ENCODE assay signal across 8 cellular contexts in the genomic region with DNA sequence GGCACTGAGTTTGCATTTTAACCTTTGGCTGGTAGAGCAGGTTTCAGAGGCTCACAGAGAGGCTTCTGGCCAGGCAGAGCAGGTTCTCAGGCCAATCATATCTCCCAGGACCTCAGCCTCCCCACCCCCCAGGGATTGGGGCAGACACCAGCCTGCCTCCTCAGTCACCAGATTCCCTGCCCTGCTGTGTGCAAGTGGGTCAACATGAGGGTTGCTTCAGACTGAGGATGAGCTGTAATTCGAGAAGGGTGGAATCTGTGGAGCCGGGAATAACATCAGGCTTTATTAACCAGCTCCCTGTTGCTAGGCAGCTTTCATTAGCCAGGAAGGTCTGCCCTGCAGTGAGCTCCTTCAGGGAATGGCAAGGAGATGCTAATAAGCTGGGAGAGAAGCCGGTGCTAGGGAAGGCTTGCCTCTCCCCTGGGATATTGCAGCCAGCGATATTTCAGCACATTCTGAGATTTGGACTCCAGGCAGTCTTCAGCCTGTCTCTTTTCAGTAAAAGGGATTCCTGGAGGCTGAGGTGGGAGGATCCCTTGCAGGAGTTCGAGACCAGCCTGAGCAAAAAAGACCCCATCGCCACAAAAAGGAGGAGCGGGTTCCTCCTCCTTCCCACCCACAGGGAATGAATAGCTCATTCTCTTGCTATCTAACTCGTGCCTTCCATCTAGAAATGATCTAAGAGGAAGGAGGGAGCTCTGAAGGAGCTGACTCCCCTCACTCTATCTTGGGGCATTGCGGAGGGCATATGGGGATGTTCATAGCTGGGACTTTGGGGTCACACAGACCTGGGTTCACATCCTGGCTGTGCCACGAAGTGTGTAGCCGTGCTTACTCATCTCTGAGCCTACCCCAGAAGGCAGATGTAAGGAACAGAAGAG. TPM values are rescaled to one million over a fixed set of nuclear protein-coding genes. Genes with fewer than 3 reads are reported as not detected.
DNase-seq lines count a peak whose midpoint lies in the region; ATAC-seq and TF ChIP-seq lines count a peak whose summit lies in the region.

No MANE protein-coding gene starts in this region.

- POLR2A ChIA-PET in BJ (lab: Charles Lee): interaction anchor here (1.0 kb wide), 1 partner anchor 10 kb away, joined by 4 read pairs; no protein-coding TSS in a partner anchor

- DNase-seq in BJ (ENCODE audit: low read depth) (peak; percentile 74), NCI-H1092 treated with DMSO at 0.1 percent for 48 hours (lab: John Stamatoyannopoulos, UW) (peak; percentile 59), anterior cingulate cortex (lab: John Stamatoyannopoulos, UW) (peak in 40 of 58 donors; percentile 13 to 80 (median 42)), stomach (peak; percentile 78), posterior vena cava (ENCODE audit: low spot score) (no peak)
- DNase-seq in activated CD4-positive, alpha-beta T cell treated with anti-CD3 and anti-CD28 coated beads, Interleukin-2, amount 50 U/mL, for 1 hour: no peak

- WGBS in stomach, 5 donors: 47 to 62% (median 54%) methylated on average over 11 of the region's 11 CpGs

- intact Hi-C loops in stomach (cut with DNase I; ENCODE audit: low total_unique reads): no loop called here
- intact Hi-C loops in posterior vena cava (cut with DNase I): no loop called here

- H3K36me3 ChIP-seq in BJ (ENCODE audit: control insufficient read depth, insufficient read depth, low read length) (peaks cover 6% of the 10 kb centered on the region; the same call in 1 of the 2 replicates), iPS-20b (ENCODE audit: insufficient read depth, low read depth, low read length) (peaks cover 15% of the 10 kb centered on the region), stomach (peaks cover 0 to 25% (median 21%) of the 10 kb centered on the region in 4 donors)

- H3K27ac ChIP-seq in iPS-20b (ENCODE audit: low read length) (peak overlapping the region; percentile 42), stomach (peak overlapping the region; percentile 40 to 80 (median 60))

- H3K9ac ChIP-seq in iPS-20b (ENCODE audit: low read depth, low read length): peak overlapping the region; percentile 78; the same call in 1 of the 2 replicates

- TF ChIP-seq CTCF in BJ (IDR thresholded peaks at IDR 0.05; ENCODE audit: insufficient read depth, low read depth, low read length) (no peak), stomach (IDR thresholded peaks at IDR 0.05) (peak in 1 of 7 experiments; percentile 4)

- TF ChIP-seq EP300 in stomach (IDR thresholded peaks at IDR 0.05): no peak

- H3K9me3 ChIP-seq in iPS-20b (ENCODE audit: insufficient read depth, low read depth, low read length) (no peaks in the 10 kb centered on the region), stomach (no peaks in the 10 kb centered on the region)

- H3K4me3 ChIP-seq in BJ (ENCODE audit: low read depth, low read length): no peak overlapping the region
- peak overlapping the region; percentile 56 for H3K4me3 ChIP-seq in iPS-20b (ENCODE audit: low read length)
- no peak overlapping the region for H3K4me3 ChIP-seq in stomach

- H3K27me3 ChIP-seq in BJ (ENCODE audit: control insufficient read depth, insufficient read depth, low read length) (no peaks in the 10 kb centered on the region), iPS-20b (ENCODE audit: insufficient read depth, low read length) (no peaks in the 10 kb centered on the region), stomach (no peaks in the 10 kb centered on the region)

- no peak for ATAC-seq in GM18520 (IDR thresholded peaks at IDR 0.05; ENCODE audit: unreplicated experiment)

- no peak for TF ChIP-seq POLR2A in stomach (IDR thresholded peaks at IDR 0.05)

- CTCF ChIA-PET in BJ (lab: Yijun Ruan, JAX): interaction anchor here (0.6 to 1.9 kb wide), 4 partner anchors 34 to 295 kb away, joined by 3 to 5 read pairs (median 3); no protein-coding TSS in a partner anchor

- H3K4me1 ChIP-seq in iPS-20b (ENCODE audit: insufficient read depth, low read length) (peaks cover 5% of the 10 kb centered on the region; the same call in 1 of the 2 replicates), stomach (peaks cover 6 to 31% (median 23%) of the 10 kb centered on the region in 4 donors)

RNA-seq across cellular contexts. Expression of a gene that starts 10.7 kb away (rescaled TPM):
- polyA plus RNA-seq in BJ (2011; rRNA removed) (23.7 and 43.6 TPM in 2 replicates), stomach (10 to 100 TPM; 31.2 to 91.8 (median 41.5) TPM)
- polyA minus RNA-seq in BJ (2011; rRNA and poly(A)+ RNA removed): 22.6 and 29.6 TPM in 2 replicates
- total RNA-seq in stomach (100 to 1,000 TPM in 1 of 5 donors, 10 to 100 TPM in 4; 48.5 to 224 (median 57.1) TPM), posterior vena cava (10 to 100 TPM; 38.7 to 42.9 TPM)

RNA-seq across cellular contexts. Expression of a gene that starts 11.8 kb away (rescaled TPM):
- 8.9 and 13.2 TPM in 2 replicates for polyA plus RNA-seq in BJ (2011; rRNA removed)
- polyA minus RNA-seq in BJ (2011; rRNA and poly(A)+ RNA removed): 15.1 and 19.2 TPM in 2 replicates
- 10 to 100 TPM; 17.1 to 67.0 (median 33.8) TPM for total RNA-seq in stomach
- polyA plus RNA-seq in stomach: 10 to 100 TPM; 12.2 to 13.8 (median 12.4) TPM
- 10 to 100 TPM; 20.8 to 24.0 TPM for total RNA-seq in posterior vena cava

RNA-seq across cellular contexts. Expression of a gene that starts 44.3 kb away (rescaled TPM):
- polyA plus RNA-seq in BJ (2011; rRNA removed): 17.1 and 24.0 TPM in 2 replicates
- polyA minus RNA-seq in BJ (2011; rRNA and poly(A)+ RNA removed): 9.4 and 26.5 TPM in 2 replicates
- total RNA-seq in stomach: 10 to 100 TPM in 4 of 5 donors, 1 to 10 TPM in 1; 1.2 to 44.0 (median 15.4) TPM
- 1 to 10 TPM; 4.3 to 7.8 (median 6.4) TPM for polyA plus RNA-seq in stomach
- 10 to 100 TPM in 1 of 2 donors, 1 to 10 TPM in 1; 7.4 to 10.9 TPM for total RNA-seq in posterior vena cava

RNA-seq across cellular contexts. Expression of a gene that starts 44.5 kb away (rescaled TPM):
- 13.8 and 29.7 TPM in 2 replicates for polyA plus RNA-seq in BJ (2011; rRNA removed)
- 47.8 and 61.4 TPM in 2 replicates for polyA minus RNA-seq in BJ (2011; rRNA and poly(A)+ RNA removed)
- 100 to 1,000 TPM in 1 of 5 donors, 10 to 100 TPM in 4; 22.6 to 102 (median 34.2) TPM for total RNA-seq in stomach
- 10 to 100 TPM; 17.0 to 22.3 (median 17.1) TPM for polyA plus RNA-seq in stomach
- 10 to 100 TPM; 36.2 to 43.8 TPM for total RNA-seq in posterior vena cava

RNA-seq across cellular contexts. Expression of a gene that starts 52.8 kb away (rescaled TPM):
- polyA plus RNA-seq in BJ (2011; rRNA removed): 2.4 and 3.1 TPM in 2 replicates
- polyA minus RNA-seq in BJ (2011; rRNA and poly(A)+ RNA removed): 3.4 and 4.2 TPM in 2 replicates
- 10 to 100 TPM in 3 of 5 donors, 1 to 10 TPM in 2; 3.5 to 55.8 (median 18.2) TPM for total RNA-seq in stomach
- 1 to 10 TPM; 5.2 to 7.9 (median 7.3) TPM for polyA plus RNA-seq in stomach
- total RNA-seq in posterior vena cava: 10 to 100 TPM; 26.0 to 27.2 TPM

Comparison
In these comparisons a context has a peak if more than half of its experiments do, and no peak if none do; other contexts are left out.
1. DNase-seq: peak in BJ (single experiment), NCI-H1092 treated with DMSO at 0.1 percent for 48 hours (single experiment), anterior cingulate cortex (40 of 58) and stomach (single experiment); none in posterior vena cava (single experiment) and activated CD4-positive, alpha-beta T cell treated with anti-CD3 and anti-CD28 coated beads, Interleukin-2, amount 50 U/mL, for 1 hour (single experiment).